41 cellular contexts compared by ENCODE assay signal in genomic region chr14:20583908-20584307, GRCh38. TPM values are rescaled to one million over a fixed set of nuclear protein-coding genes. Genes with fewer than 3 reads are reported as not detected.
"Had no signal": no experiment of that assay in that cellular context is flagged by ENCODE, and none has a peak within 500 bp of the region (broad histone marks: within the 10 kb centered on the region; RNA-seq: fewer than 3 reads in every experiment).

No MANE protein-coding gene starts in this region.

- H3K27me3 Mint-ChIP-seq: activated T-cell treated with anti-CD3 and anti-CD28 coated beads, Interleukin-2, amount 50 U/mL, for 24 hours; stimulated activated naive CD8-positive, alpha-beta T cell treated with anti-CD3 and anti-CD28 coated beads, Interleukin-15, Interleukin-2, amounts not matched to agents 100 ng/mL and 50 ng/mL, for 24 hours had no signal

- H3K4me3 ChIP-seq: coronary artery, gastroesophageal sphincter, ovary, prostate gland, skin epidermis, thoracic aorta had no signal

- H3K27me3 ChIP-seq: brain microvascular endothelial cell, neutrophil, ovary had no signal

- H3K36me3 Mint-ChIP-seq: mesothelial cell of epicardium; stimulated activated effector memory CD8-positive, alpha-beta T cell treated with anti-CD3 and anti-CD28 coated beads, Interleukin-12 subunit alpha, Interleukin-12 subunit beta, amount 100 ng/mL, for 72 hours had no signal

- H3K4me3 Mint-ChIP-seq: activated CD4-positive, alpha-beta memory T cell treated with anti-CD3 and anti-CD28 coated beads, Interleukin-2, amount 10 ng/mL, durations not matched to agents 7 days and 5 days; activated CD4-positive, alpha-beta T cell treated with anti-CD3 and anti-CD28 coated beads, Interleukin-2, amount 10 ng/mL, durations not matched to agents 7 days and 5 days; activated T-cell treated with anti-CD3 and anti-CD28 coated beads, Interleukin-2, amount 50 U/mL, for 24 hours; effector memory CD8-positive, alpha-beta T cell; mesothelial cell of epicardium; naive B cell; nephron progenitor cell; stimulated activated effector memory CD8-positive, alpha-beta T cell treated with anti-CD3 and anti-CD28 coated beads, Interleukin-12 subunit alpha, Interleukin-12 subunit beta, amount 100 ng/mL, for 72 hours; stimulated activated naive CD8-positive, alpha-beta T cell treated with anti-CD3 and anti-CD28 coated beads, Interleukin-15, Interleukin-2, amounts not matched to agents 100 ng/mL and 50 ng/mL, for 24 hours had no signal

- DNase-seq: activated CD4-positive, alpha-beta memory T cell treated with anti-CD3 and anti-CD28 coated beads, Interleukin-2, amount 10 ng/mL, durations not matched to agents 7 days and 5 days; activated CD4-positive, alpha-beta T cell treated with anti-CD3 and anti-CD28 coated beads, Interleukin-2, amount 10 ng/mL, durations not matched to agents 7 days and 5 days; activated CD8-positive, alpha-beta memory T cell treated with anti-CD3 and anti-CD28 coated beads, Interleukin-2, amount 50 U/mL, for 48 hours; activated gamma-delta T cell treated with Interleukin-2 at 50 U/mL for 16 hours; activated naive CD4-positive, alpha-beta T cell treated with anti-CD3 and anti-CD28 coated beads, Interleukin-2, amount 50 U/mL, for 16 hours; activated T-cell treated with anti-CD3 and anti-CD28 coated beads, Interleukin-2, amount 50 U/mL, for 24 hours; amniotic stem cell; brain microvascular endothelial cell; effector memory CD8-positive, alpha-beta T cell; hippocampal formation; left cardiac atrium; mammary epithelial cell; naive B cell; nephron progenitor cell; ovary; retina; stimulated activated CD4-positive, alpha-beta T cell treated with anti-CD3 and anti-CD28 coated beads, Interleukin-4, amount 100 ng/mL, for 24 hours; trophoblast cell had no signal

- H3K9me3 ChIP-seq: gastroesophageal sphincter, neutrophil, ovary, prostate gland, thoracic aorta had no signal

- ATAC-seq: activated CD4-positive, CD25-positive, alpha-beta regulatory T cell treated with anti-CD3 and anti-CD28 coated beads, Interleukin-2, amount 50 U/mL, for 24 hours; effector memory CD8-positive, alpha-beta T cell; gastroesophageal sphincter; left cardiac atrium; sciatic nerve; stimulated activated effector memory CD8-positive, alpha-beta T cell treated with anti-CD3 and anti-CD28 coated beads, Interleukin-12 subunit alpha, Interleukin-12 subunit beta, amount 100 ng/mL, for 72 hours had no signal

- H3K4me1 Mint-ChIP-seq: mesothelial cell of epicardium; naive B cell; stimulated activated effector memory CD8-positive, alpha-beta T cell treated with anti-CD3 and anti-CD28 coated beads, Interleukin-12 subunit alpha, Interleukin-12 subunit beta, amount 100 ng/mL, for 72 hours had no signal

- FAIRE-seq: astrocyte, keratinocyte, TTC549, urothelium cell line had no signal

- H3K27ac Mint-ChIP-seq: activated CD4-positive, alpha-beta memory T cell treated with anti-CD3 and anti-CD28 coated beads, Interleukin-2, amount 10 ng/mL, durations not matched to agents 7 days and 5 days; activated CD4-positive, alpha-beta T cell treated with anti-CD3 and anti-CD28 coated beads, Interleukin-2, amount 10 ng/mL, durations not matched to agents 7 days and 5 days; activated T-cell treated with anti-CD3 and anti-CD28 coated beads, Interleukin-2, amount 50 U/mL, for 24 hours; effector memory CD8-positive, alpha-beta T cell; mesothelial cell of epicardium; naive B cell; nephron progenitor cell; stimulated activated effector memory CD8-positive, alpha-beta T cell treated with anti-CD3 and anti-CD28 coated beads, Interleukin-12 subunit alpha, Interleukin-12 subunit beta, amount 100 ng/mL, for 72 hours; stimulated activated naive CD8-positive, alpha-beta T cell treated with anti-CD3 and anti-CD28 coated beads, Interleukin-15, Interleukin-2, amounts not matched to agents 100 ng/mL and 50 ng/mL, for 24 hours had no signal

- H3K9me3 Mint-ChIP-seq: activated CD4-positive, alpha-beta memory T cell treated with anti-CD3 and anti-CD28 coated beads, Interleukin-2, amount 10 ng/mL, durations not matched to agents 7 days and 5 days; activated CD4-positive, alpha-beta T cell treated with anti-CD3 and anti-CD28 coated beads, Interleukin-2, amount 10 ng/mL, durations not matched to agents 7 days and 5 days; mesothelial cell of epicardium; nephron progenitor cell; stimulated activated effector memory CD8-positive, alpha-beta T cell treated with anti-CD3 and anti-CD28 coated beads, Interleukin-12 subunit alpha, Interleukin-12 subunit beta, amount 100 ng/mL, for 72 hours had no signal

- H3K4me1 ChIP-seq: gastroesophageal sphincter, prostate gland had no signal

- H3K36me3 ChIP-seq: brain microvascular endothelial cell, gastroesophageal sphincter, neutrophil, ovary, prostate gland, thoracic aorta had no signal

- H3K27ac ChIP-seq: brain microvascular endothelial cell, coronary artery, gastroesophageal sphincter, neutrophil, ovary, prostate gland, skin epidermis, thoracic aorta, VCaP had no signal

RNA-seq across cellular contexts. Expression of gene RNASE11, which starts 3.9 kb away (rescaled TPM):
- total RNA-seq: activated CD4-positive, alpha-beta memory T cell treated with anti-CD3 and anti-CD28 coated beads, Interleukin-2, amount 10 ng/mL, durations not matched to agents 7 days and 5 days; activated CD4-positive, alpha-beta T cell treated with anti-CD3 and anti-CD28 coated beads, Interleukin-2, amount 10 ng/mL, durations not matched to agents 7 days and 5 days; astrocyte; cardiac septum; cerebellum; fibroblast of lung; fibroblast of villous mesenchyme; gastroesophageal sphincter; left cardiac atrium; liver; mammary epithelial cell; mesothelial cell of epicardium; ovary; sciatic nerve; subcutaneous adipose tissue; thoracic aorta had no signal
- polyA plus RNA-seq: esophagus, fibroblast of lung, keratinocyte, liver, mammary epithelial cell had no signal

RNA-seq across cellular contexts. Expression of gene RNASE12, which starts 7.3 kb away (rescaled TPM):
- total RNA-seq: activated CD4-positive, alpha-beta memory T cell treated with anti-CD3 and anti-CD28 coated beads, Interleukin-2, amount 10 ng/mL, durations not matched to agents 7 days and 5 days; activated CD4-positive, alpha-beta T cell treated with anti-CD3 and anti-CD28 coated beads, Interleukin-2, amount 10 ng/mL, durations not matched to agents 7 days and 5 days; astrocyte; cardiac septum; cerebellum; fibroblast of lung; fibroblast of villous mesenchyme; gastroesophageal sphincter; left cardiac atrium; liver; mammary epithelial cell; mesothelial cell of epicardium; ovary; prostate gland; sciatic nerve; subcutaneous adipose tissue; thoracic aorta had no signal
- polyA plus RNA-seq: esophagus, fibroblast of lung, keratinocyte, liver, mammary epithelial cell, ovary had no signal

RNA-seq across cellular contexts. Expression of gene RNASE9, which starts 23.1 kb away (rescaled TPM):
- total RNA-seq: activated CD4-positive, alpha-beta memory T cell treated with anti-CD3 and anti-CD28 coated beads, Interleukin-2, amount 10 ng/mL, durations not matched to agents 7 days and 5 days; activated CD4-positive, alpha-beta T cell treated with anti-CD3 and anti-CD28 coated beads, Interleukin-2, amount 10 ng/mL, durations not matched to agents 7 days and 5 days; astrocyte; cardiac septum; cerebellum; fibroblast of lung; fibroblast of villous mesenchyme; left cardiac atrium; liver; mammary epithelial cell; mesothelial cell of epicardium; ovary; prostate gland; sciatic nerve; subcutaneous adipose tissue; thoracic aorta had no signal
- polyA plus RNA-seq: esophagus, fibroblast of lung, keratinocyte, liver, mammary epithelial cell, ovary had no signal

RNA-seq across cellular contexts. Expression of gene OR6S1, which starts 57.6 kb away (rescaled TPM):
- total RNA-seq: activated CD4-positive, alpha-beta memory T cell treated with anti-CD3 and anti-CD28 coated beads, Interleukin-2, amount 10 ng/mL, durations not matched to agents 7 days and 5 days; activated CD4-positive, alpha-beta T cell treated with anti-CD3 and anti-CD28 coated beads, Interleukin-2, amount 10 ng/mL, durations not matched to agents 7 days and 5 days; astrocyte; cardiac septum; cerebellum; fibroblast of lung; fibroblast of villous mesenchyme; gastroesophageal sphincter; left cardiac atrium; liver; mammary epithelial cell; mesothelial cell of epicardium; ovary; prostate gland; sciatic nerve; subcutaneous adipose tissue; thoracic aorta had no signal
- polyA plus RNA-seq: esophagus, fibroblast of lung, keratinocyte, liver, mammary epithelial cell, ovary had no signal
